8 cellular contexts compared by ENCODE assay signal in the genomic region with DNA sequence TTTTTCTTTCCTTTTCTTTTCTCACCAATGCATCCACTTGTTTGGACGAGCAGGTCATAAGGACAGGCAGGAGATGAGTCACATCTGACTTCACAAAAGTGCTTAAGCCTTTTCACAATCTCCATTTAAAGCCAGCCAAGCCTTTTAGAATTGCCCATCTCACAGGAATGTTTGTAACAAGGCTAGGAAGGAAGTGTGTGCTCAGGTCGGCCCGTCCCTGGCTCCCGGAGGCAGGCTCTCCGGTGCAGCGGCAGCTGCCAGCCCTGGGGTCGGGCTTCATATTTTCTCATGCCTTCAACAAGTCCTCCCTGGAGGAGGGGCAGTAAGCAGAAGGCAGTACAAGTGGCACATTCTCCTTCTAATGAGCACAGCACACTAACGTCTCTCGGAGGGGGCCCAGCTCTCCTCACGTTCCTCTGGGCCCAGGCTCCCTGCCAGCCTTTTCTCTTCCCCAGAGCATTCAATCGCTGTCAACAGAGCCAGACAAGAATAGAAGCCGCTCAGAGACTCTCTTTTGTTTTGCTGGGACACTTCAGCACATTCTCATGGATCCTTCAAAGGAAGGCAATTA.
DNase-seq lines count a peak whose midpoint lies in the region; ATAC-seq lines count a peak whose summit lies in the region.

No MANE protein-coding gene starts in this region.

- no peaks in the 10 kb centered on the region for H3K36me3 ChIP-seq in ES-I3 (ENCODE audit: insufficient read depth, low read length)
- H3K36me3 ChIP-seq in SJSA1: no peaks in the 10 kb centered on the region

- H3K9me3 ChIP-seq in ES-I3 (ENCODE audit: control insufficient read depth, insufficient read depth, low read length): no peaks in the 10 kb centered on the region
- no peaks in the 10 kb centered on the region for H3K9me3 ChIP-seq in SJSA1 (replicated peaks)

- H3K4me1 ChIP-seq in ES-I3 (ENCODE audit: insufficient read depth, low read length): peaks cover 54% of the 10 kb centered on the region
- peaks cover 53% of the 10 kb centered on the region for H3K4me1 ChIP-seq in SJSA1 (replicated peaks)

- peak overlapping the region; percentile 2; the same call in 1 of the 2 replicates for H3K4me3 ChIP-seq in SJSA1

- no peaks in the 10 kb centered on the region for H3K27me3 ChIP-seq in SJSA1 (replicated peaks)

- peak; percentile 90 to 97 for DNase-seq in SJSA1 (ENCODE audit: low read depth in 1 of 2, low spot score in 2 of 2)
- DNase-seq in globus pallidus (ENCODE audit: low spot score): peak; percentile 38
- peak; percentile 98 for DNase-seq in pulmonary artery endothelial cell (ENCODE audit: low read depth, low spot score)
- DNase-seq in activated CD4-positive, alpha-beta T cell treated with anti-CD3 and anti-CD28 coated beads for 4 hours: no peak
- no peak for DNase-seq in inferior parietal cortex (ENCODE audit: extremely low spot score)

- peak overlapping the region; percentile 4 for H3K9ac ChIP-seq in ES-I3 (ENCODE audit: low read depth, low read length)

- peak overlapping the region; percentile 89 for H3K27ac ChIP-seq in SJSA1

- ATAC-seq in HG03571 (IDR thresholded peaks at IDR 0.05; ENCODE audit: unreplicated experiment): no peak
- no peak for ATAC-seq in GM21528 (IDR thresholded peaks at IDR 0.05; ENCODE audit: low FRiP score, unreplicated experiment)

Comparison
In these comparisons a context has a peak if more than half of its experiments do, and no peak if none do; other contexts are left out.
1. DNase-seq: peak in SJSA1 (2 of 2), globus pallidus (single experiment) and pulmonary artery endothelial cell (single experiment); none in activated CD4-positive, alpha-beta T cell treated with anti-CD3 and anti-CD28 coated beads for 4 hours (0 of 2) and inferior parietal cortex (single experiment).